Comparison of ENCODE assay signal across 20 cellular contexts in genomic region chr9:124969401-124969800, GRCh38.
"Had no signal": no experiment of that assay in that cellular context is flagged by ENCODE, and none has a peak within 500 bp of the region (broad histone marks: within the 10 kb centered on the region; RNA-seq: fewer than 3 reads in every experiment).

No MANE protein-coding gene starts in this region.

- DNase-seq: activated CD4-positive, alpha-beta T cell treated with anti-CD3 and anti-CD28 coated beads, Interleukin-2, amount 10 ng/mL, durations not matched to agents 7 days and 5 days; activated CD8-positive, alpha-beta T cell treated with anti-CD3 and anti-CD28 coated beads, Interleukin-2, amount 10 ng/mL, durations not matched to agents 7 days and 5 days; activated effector memory CD4-positive, alpha-beta T cell treated with Interleukin-2 at 50 U/mL for 16 hours; activated naive CD4-positive, alpha-beta T cell treated with anti-CD3 and anti-CD28 coated beads, Interleukin-2, amount 10 ng/mL, durations not matched to agents 7 days and 5 days; activated naive CD8-positive, alpha-beta T cell treated with anti-CD3 and anti-CD28 coated beads, Interleukin-2, amount 50 U/mL, for 24 hours; activated T-cell treated with anti-CD3 and anti-CD28 coated beads, Interleukin-2, amount 50 U/mL, for 4 hours; colonic mucosa; gastrocnemius medialis; head of caudate nucleus; kidney; nephron progenitor cell; nucleus accumbens; sigmoid colon; spleen; stimulated activated CD4-positive, alpha-beta T cell treated with anti-CD3 and anti-CD28 coated beads, Interleukin-4, amount 100 ng/mL, for 4 hours; T1000; testis had no signal

- H3K9me3 ChIP-seq: ascending aorta, colonic mucosa, gastrocnemius medialis, sigmoid colon, spleen, testis had no signal

- H3K36me3 ChIP-seq: colonic mucosa, gastrocnemius medialis had no signal

- H3K4me3 ChIP-seq: ascending aorta, colonic mucosa, gastrocnemius medialis, sigmoid colon, spleen, testis had no signal

- H3K4me1 ChIP-seq: ascending aorta, colonic mucosa, testis had no signal

- ATAC-seq: activated CD8-positive, alpha-beta T cell treated with anti-CD3 and anti-CD28 coated beads, Interleukin-2, amount 10 ng/mL, durations not matched to agents 7 days and 5 days; activated naive CD8-positive, alpha-beta T cell treated with anti-CD3 and anti-CD28 coated beads, Interleukin-2, amount 50 U/mL, for 24 hours; activated T-cell treated with anti-CD3 and anti-CD28 coated beads, Interleukin-2, amount 50 U/mL, for 4 hours; gastrocnemius medialis; left lobe of liver; stimulated activated memory B cell treated with anti-CD40 and anti-IgM and Interleukin-4, amounts not matched to agents 10 μg/mL and 1 μg/mL and 100 μg/mL, for 72 hours had no signal

- H3K27me3 ChIP-seq: ascending aorta, colonic mucosa, gastrocnemius medialis, sigmoid colon, spleen, testis had no signal
